Comparison of ENCODE assay signal across 1 cellular context in genomic region chr2:15559379-15559778, GRCh38.
TF ChIP-seq lines count a peak whose summit lies in the region.

No MANE protein-coding gene starts in this region.

TF ChIP-seq in WTC11, 78 proteins besides CTCF, POLR2A, EP300 and RAD21 (continued from another document):
- no peak for TF ChIP-seq ARID4B (CRISPR knock-in tag; IDR thresholded peaks at IDR 0.05; ENCODE audit: borderline replicate concordance)
- TF ChIP-seq ELF4 (CRISPR knock-in tag; IDR thresholded peaks at IDR 0.05; ENCODE audit: low read depth) = no peak
- TF ChIP-seq NFYB (CRISPR knock-in tag; conservative IDR thresholded peaks at IDR 0.05; ENCODE audit: low read depth) = no peak
- no peak for TF ChIP-seq ZBTB21 (CRISPR knock-in tag; IDR thresholded peaks at IDR 0.05; ENCODE audit: borderline replicate concordance)
- TF ChIP-seq ATF6 (CRISPR knock-in tag; IDR thresholded peaks at IDR 0.05) = no peak
- no peak for TF ChIP-seq ZNF232 (CRISPR knock-in tag; IDR thresholded peaks at IDR 0.05)
TF ChIP-seq in WTC11: peak in this region for 0.
